20 cellular contexts compared by ENCODE assay signal in the genomic region with DNA sequence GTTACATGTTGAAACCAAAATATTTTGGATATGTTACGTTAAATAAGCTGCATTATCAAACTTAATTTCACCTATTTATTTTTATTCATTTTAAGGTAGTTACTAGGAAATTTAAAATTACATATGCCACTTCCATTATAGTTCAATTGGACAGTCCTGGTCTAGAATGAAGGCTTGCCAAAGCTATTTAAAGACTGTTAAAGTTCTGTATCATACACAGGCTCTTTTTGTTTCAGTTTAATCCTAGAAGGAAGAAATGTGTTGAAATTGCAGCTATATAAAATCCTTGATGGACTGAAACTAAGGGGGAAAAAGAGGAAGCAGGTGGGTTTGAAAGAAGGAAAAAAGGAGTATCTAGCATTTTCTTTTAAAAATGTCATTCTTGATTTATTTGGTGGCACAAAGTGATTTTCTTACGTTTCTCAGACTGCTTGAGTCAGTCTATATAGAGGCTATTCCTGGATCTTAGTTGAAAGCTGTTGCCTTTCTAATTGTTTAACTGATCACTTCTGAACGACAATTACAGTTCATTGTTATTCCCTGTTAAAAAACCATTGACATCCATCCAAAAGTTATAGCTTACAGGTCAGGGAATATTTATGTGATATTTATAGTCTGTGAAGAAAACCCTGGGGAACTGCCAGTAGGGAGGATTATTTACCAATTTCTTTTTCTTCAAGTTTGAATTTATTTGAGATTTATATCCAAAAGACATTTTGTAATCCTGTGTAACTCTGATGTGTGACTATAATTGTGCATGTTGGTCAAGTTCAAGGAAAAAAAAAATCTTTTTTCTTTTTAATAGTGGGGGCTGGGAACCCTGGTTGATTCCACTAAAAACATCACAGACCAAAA.
A peak's percentile ranks its signal among the peaks of the same experiment; 100 is the strongest.
DNase-seq lines count a peak whose midpoint lies in the region; ATAC-seq and TF ChIP-seq lines count a peak whose summit lies in the region.
"Had no signal": no experiment of that assay in that cellular context is flagged by ENCODE, and none has a peak within 500 bp of the region (broad histone marks: within the 10 kb centered on the region; RNA-seq: fewer than 3 reads in every experiment).

No MANE protein-coding gene starts in this region.

- DNase-seq in heart right ventricle (no peak), right atrium auricular region (ENCODE audit: low spot score) (no peak), chondrocyte (ENCODE audit: low spot score) (no peak), osteoblast (ENCODE audit: insufficient read length, low spot score, missing footprints) (no peak), uterus (no peak), GM19238 (ENCODE audit: insufficient read length, low spot score) (no peak), SIG-M5 (lab: John Stamatoyannopoulos, UW) (no peak)
- DNase-seq: ACHN; activated effector memory CD4-positive, alpha-beta T cell treated with anti-CD3 and anti-CD28 coated beads, Interleukin-2, amount 50 U/mL, for 16 hours; amniotic stem cell; CD8-positive, alpha-beta T cell; cerebellar nuclear complex; endodermal cell; left lung; NCI-H2029 treated with DMSO at 0.1 percent for 48 hours; NCI-H510A treated with DMSO at 0.1 percent for 48 hours; posterior cingulate gyrus; stimulated activated naive B cell treated with anti-CD40 and anti-IgM and Interleukin-4, amounts not matched to agents 10 μg/mL and 1 μg/mL and 100 μg/mL, for 72 hours had no signal

- no peak for TF ChIP-seq POLR2A in uterus (IDR thresholded peaks at IDR 0.05)

- H3K36me3 ChIP-seq in heart right ventricle (no peaks in the 10 kb centered on the region), right atrium auricular region (no peaks in the 10 kb centered on the region), osteoblast (ENCODE audit: insufficient read depth, low read length) (no peaks in the 10 kb centered on the region), uterus (no peaks in the 10 kb centered on the region)
- H3K36me3 ChIP-seq: left lung had no signal

- peak overlapping the region; percentile 65 for H3K27ac Mint-ChIP-seq in chondrocyte (ENCODE audit: unreplicated experiment)
- H3K27ac Mint-ChIP-seq: CD8-positive, alpha-beta T cell; endodermal cell; stimulated activated naive B cell treated with anti-CD40 and anti-IgM and Interleukin-4, amounts not matched to agents 10 μg/mL and 1 μg/mL and 100 μg/mL, for 72 hours had no signal

- no peaks in the 10 kb centered on the region for H3K79me2 ChIP-seq in osteoblast (ENCODE audit: insufficient read depth, low read length)

- H3K4me1 ChIP-seq in heart right ventricle (peaks cover 0 to 58% (median 44%) of the 10 kb centered on the region in 9 donors), right atrium auricular region (peaks cover 0 to 58% of the 10 kb centered on the region in 2 donors), osteoblast (ENCODE audit: insufficient read depth, low read length) (peaks cover 40% of the 10 kb centered on the region), uterus (peaks cover 0 to 7% of the 10 kb centered on the region in 2 donors)

- H3K4me3 ChIP-seq in heart right ventricle (peak overlapping the region in 5 of 10 donors; percentile 7 to 28 (median 14)), right atrium auricular region (no peak overlapping the region), osteoblast (ENCODE audit: insufficient read depth, low read length) (peak overlapping the region; percentile 40), uterus (no peak overlapping the region)
- H3K4me3 ChIP-seq: left lung had no signal

- 8 to 11% methylated on average over 3 of the region's 3 CpGs for WGBS in heart right ventricle, 2 donors

- H2AFZ ChIP-seq in osteoblast (ENCODE audit: low read length) = no peak overlapping the region

- TF ChIP-seq CTCF in heart right ventricle (IDR thresholded peaks at IDR 0.05) = no peak
- no peak for TF ChIP-seq CTCF in right atrium auricular region (IDR thresholded peaks at IDR 0.05)
- TF ChIP-seq CTCF in chondrocyte (IDR thresholded peaks at IDR 0.05) = no peak
- TF ChIP-seq CTCF in osteoblast (IDR thresholded peaks at IDR 0.05; ENCODE audit: extremely low read depth, low read depth, low read length) = no peak
- TF ChIP-seq CTCF in uterus (IDR thresholded peaks at IDR 0.05) = no peak

- H3K4me2 ChIP-seq in osteoblast (ENCODE audit: insufficient read depth, low read length) = peak overlapping the region; percentile 64

- intact Hi-C loops in heart right ventricle (cut with DNase I) = loop anchor here in 2 of 10 donors (5.0 to 10.0 kb wide), 2 partner anchors 37 to 439 kb away; no protein-coding TSS in a partner anchor
- intact Hi-C loops in uterus (cut with DNase I; ENCODE audit: low total_unique reads) = no loop called here

- H3K27me3 ChIP-seq in heart right ventricle (no peaks in the 10 kb centered on the region), right atrium auricular region (no peaks in the 10 kb centered on the region), osteoblast (ENCODE audit: insufficient read depth, low read length) (no peaks in the 10 kb centered on the region), uterus (no peaks in the 10 kb centered on the region)
- H3K27me3 ChIP-seq: left lung had no signal

- H3K9me3 ChIP-seq in heart right ventricle (no peaks in the 10 kb centered on the region), right atrium auricular region (no peaks in the 10 kb centered on the region), osteoblast (ENCODE audit: low read depth, low read length) (no peaks in the 10 kb centered on the region), uterus (no peaks in the 10 kb centered on the region)
- H3K9me3 ChIP-seq: left lung had no signal

- H3K4me1 Mint-ChIP-seq in chondrocyte (ENCODE audit: low read depth) = peaks cover 60% of the 10 kb centered on the region
- H3K4me1 Mint-ChIP-seq: stimulated activated naive B cell treated with anti-CD40 and anti-IgM and Interleukin-4, amounts not matched to agents 10 μg/mL and 1 μg/mL and 100 μg/mL, for 72 hours had no signal

- ATAC-seq in heart right ventricle (peak in 3 of 8 donors; percentile 27 to 56 (median 36)), HG03108 (IDR thresholded peaks at IDR 0.05; ENCODE audit: unreplicated experiment) (no peak)
- ATAC-seq: CD8-positive, alpha-beta T cell; HCT116; stimulated activated naive B cell treated with anti-CD40 and anti-IgM and Interleukin-4, amounts not matched to agents 10 μg/mL and 1 μg/mL and 100 μg/mL, for 72 hours had no signal

- H3K27ac ChIP-seq in heart right ventricle (peak overlapping the region in 9 of 10 donors; percentile 7 to 76 (median 53)), right atrium auricular region (peak overlapping the region in 1 of 2 donors; percentile 46), osteoblast (ENCODE audit: low read depth, low read length) (peak overlapping the region; percentile 87), uterus (peak overlapping the region; percentile 59 to 84)

- H3K36me3 Mint-ChIP-seq in chondrocyte (ENCODE audit: low read depth) = no peaks in the 10 kb centered on the region
- H3K36me3 Mint-ChIP-seq: CD8-positive, alpha-beta T cell; stimulated activated naive B cell treated with anti-CD40 and anti-IgM and Interleukin-4, amounts not matched to agents 10 μg/mL and 1 μg/mL and 100 μg/mL, for 72 hours had no signal

- peak overlapping the region; percentile 2 for H3K4me3 Mint-ChIP-seq in chondrocyte (ENCODE audit: unreplicated experiment)
- H3K4me3 Mint-ChIP-seq: CD8-positive, alpha-beta T cell; endodermal cell; stimulated activated naive B cell treated with anti-CD40 and anti-IgM and Interleukin-4, amounts not matched to agents 10 μg/mL and 1 μg/mL and 100 μg/mL, for 72 hours had no signal

- no peaks in the 10 kb centered on the region for H3K9me3 Mint-ChIP-seq in chondrocyte (ENCODE audit: low read depth)
- H3K9me3 Mint-ChIP-seq: CD8-positive, alpha-beta T cell; endodermal cell; stimulated activated naive B cell treated with anti-CD40 and anti-IgM and Interleukin-4, amounts not matched to agents 10 μg/mL and 1 μg/mL and 100 μg/mL, for 72 hours had no signal

- no peaks in the 10 kb centered on the region for H3K27me3 Mint-ChIP-seq in chondrocyte (ENCODE audit: low read depth)

- H4K20me1 ChIP-seq in osteoblast (ENCODE audit: insufficient read depth, low read length) = no peaks in the 10 kb centered on the region
